In the genomic region with DNA sequence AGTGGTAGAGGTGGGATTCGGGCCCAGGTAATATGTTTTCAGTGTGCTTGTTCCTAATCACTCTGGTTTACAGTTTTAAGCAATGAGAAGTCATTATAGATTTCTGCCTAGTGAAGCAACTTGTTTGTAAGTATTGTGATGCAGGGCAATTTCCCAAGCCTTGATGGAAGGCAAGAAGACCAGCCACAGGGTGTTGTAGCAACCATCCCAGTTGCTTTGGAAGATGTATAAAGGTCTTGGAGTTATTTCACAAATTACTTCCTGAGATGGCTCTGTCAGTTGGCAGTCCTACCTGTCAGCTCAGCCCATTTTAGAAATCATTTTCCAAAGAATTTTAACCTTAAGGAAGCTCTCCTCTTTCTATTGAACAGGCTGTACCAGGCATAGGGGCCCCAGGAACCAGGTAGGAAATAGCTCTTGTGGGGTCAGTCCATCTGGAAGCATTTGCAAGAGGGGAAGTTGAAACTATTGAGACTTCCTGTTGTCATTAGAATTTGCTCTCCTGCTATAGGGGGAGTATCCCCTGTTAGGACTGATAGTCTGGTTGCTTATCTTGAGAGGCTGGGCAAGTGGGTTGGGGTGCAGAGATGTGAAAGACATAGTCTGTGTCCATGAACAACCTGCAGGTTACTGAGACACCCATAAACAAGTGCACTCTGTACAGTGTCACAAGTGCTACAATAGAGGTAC, we compare ENCODE assay signal across 12 cellular contexts.
DNase-seq lines count a peak whose midpoint lies in the region; ATAC-seq, FAIRE-seq and TF ChIP-seq lines count a peak whose summit lies in the region.
"Had no signal": no experiment of that assay in that cellular context is flagged by ENCODE, and none has a peak within 500 bp of the region (broad histone marks: within the 10 kb centered on the region; RNA-seq: fewer than 3 reads in every experiment).

No MANE protein-coding gene starts in this region.

- ATAC-seq in memory B cell (ENCODE audit: low read depth) (peak; percentile 94), GM19397 (IDR thresholded peaks at IDR 0.05; ENCODE audit: unreplicated experiment) (no peak), GM18505 (IDR thresholded peaks at IDR 0.05; ENCODE audit: unreplicated experiment) (no peak)

- H3K9me3 Mint-ChIP-seq in memory B cell = no peaks in the 10 kb centered on the region
- H3K9me3 Mint-ChIP-seq: neural crest cell had no signal

- no peaks in the 10 kb centered on the region for H3K27me3 Mint-ChIP-seq in memory B cell

- H3K4me3 Mint-ChIP-seq in memory B cell = peak overlapping the region; percentile 77
- H3K4me3 Mint-ChIP-seq: neural crest cell had no signal

- TF ChIP-seq POLR2A in H54 (IDR thresholded peaks at IDR 0.05; ENCODE audit: low read depth, low read length) (no peak), GM18505 (IDR thresholded peaks at IDR 0.05; ENCODE audit: borderline replicate concordance, extremely low read depth, insufficient read depth, insufficient read length) (no peak)

- no peaks in the 10 kb centered on the region for H3K36me3 ChIP-seq in HEK293 (ENCODE audit: control insufficient read depth in 2 of 2, insufficient read depth in 1 of 2, low read length in 2 of 2)

- FAIRE-seq in H54 (lab: Jason Lieb, UNC) = no peak

- POLR2A ChIA-PET in HEK293 (lab: Yijun Ruan, JAX) = no interaction called here

- peak overlapping the region; percentile 56 for H3K27ac Mint-ChIP-seq in memory B cell

- no peaks in the 10 kb centered on the region for H3K4me1 ChIP-seq in HEK293 (ENCODE audit: control insufficient read depth, insufficient read depth, low read length)

- DNase-seq in OCI-M1 (lab: John Stamatoyannopoulos, UW) = peak; percentile 23
- no peak for DNase-seq in memory B cell (ENCODE audit: low spot score in 2 of 2)
- DNase-seq in HK-2 (ENCODE audit: unreplicated experiment) = no peak
- DNase-seq in H54 (ENCODE audit: insufficient read length, low spot score) = no peak
- DNase-seq: activated CD8-positive, alpha-beta memory T cell treated with anti-CD3 and anti-CD28 coated beads for 24 hours; GDM1; hypothalamus had no signal

- no peak for TF ChIP-seq CTCF in HEK293 (tag by site-specific recombination; IDR thresholded peaks at IDR 0.05)

- no peak overlapping the region for H3K27ac ChIP-seq in HEK293 (ENCODE audit: extremely low read depth, low read depth, low read length)

- H3K9me3 ChIP-seq in HEK293 (ENCODE audit: control insufficient read depth, insufficient read depth, low read depth, low read length) = no peaks in the 10 kb centered on the region

- H3K36me3 Mint-ChIP-seq in memory B cell = no peaks in the 10 kb centered on the region

- H3K4me1 Mint-ChIP-seq in memory B cell = peaks cover 51% of the 10 kb centered on the region

- H3K4me3 ChIP-seq in GM08714 (ENCODE audit: low read length) = peak overlapping the region; percentile 2; the same call in 1 of the 2 replicates
- no peak overlapping the region for H3K4me3 ChIP-seq in HEK293 (ENCODE audit: low read depth, low read length)

- CTCF ChIA-PET in HEK293 (lab: Yijun Ruan, JAX) = interaction anchor here (1.2 to 3.2 kb wide), 2 partner anchors 25 to 49 kb away, joined by 6 to 11 read pairs; partner anchors contain the start of gene STIM1

TF ChIP-seq in HEK293, 187 proteins besides CTCF, POLR2A, EP300 and RAD21:
- TF ChIP-seq ZBTB20 (tag by site-specific recombination; IDR thresholded peaks at IDR 0.05) (peak; percentile 59), ZNF2 (tag by site-specific recombination; IDR thresholded peaks at IDR 0.05) (no peak)
TF ChIP-seq in HEK293: peak in this region for 1.
